Comparison of ENCODE assay signal across 1 cellular context in genomic region chr20:45798935-45799642, GRCh38.
TF ChIP-seq lines count a peak whose summit lies in the region.

No MANE protein-coding gene starts in this region.

TF ChIP-seq in GM12878, 131 proteins besides CTCF, POLR2A, EP300 and RAD21:
- TF ChIP-seq CBX3 (IDR thresholded peaks at IDR 0.05; ENCODE audit: borderline replicate concordance, low read depth) (no peak), SMC3 (IDR thresholded peaks at IDR 0.05; ENCODE audit: borderline replicate concordance, low read length) (peak; percentile 42; the same call in 1 of the 2 replicates), RELB (IDR thresholded peaks at IDR 0.05; ENCODE audit: low read depth) (no peak), JUND (IDR thresholded peaks at IDR 0.05; ENCODE audit: low read depth, low read length) (no peak), CREB1 (IDR thresholded peaks at IDR 0.05; ENCODE audit: low read depth) (no peak), CHD4 (IDR thresholded peaks at IDR 0.05) (no peak), RAD51 (IDR thresholded peaks at IDR 0.05) (no peak), CHD1 (IDR thresholded peaks at IDR 0.05; ENCODE audit: low read depth, low read length) (no peak), IKZF1 (conservative IDR thresholded peaks at IDR 0.05) (no peak), ZNF217 (IDR thresholded peaks at IDR 0.05) (no peak), ATF3 (IDR thresholded peaks at IDR 0.05; ENCODE audit: borderline replicate concordance, extremely low read depth, low read depth, low read length) (no peak), WRNIP1 (IDR thresholded peaks at IDR 0.05; ENCODE audit: borderline replicate concordance, low read depth, low read length) (no peak), MTA2 (IDR thresholded peaks at IDR 0.05; ENCODE audit: low read depth) (no peak), SREBF2 (IDR thresholded peaks at IDR 0.05; ENCODE audit: low read length) (no peak), YY1 (IDR thresholded peaks at IDR 0.05; ENCODE audit: low read depth, low read length) (0 out of 2 replicates have a peak, but pooled peaks have one; percentile 44), POU2F2 (IDR thresholded peaks at IDR 0.05; ENCODE audit: borderline replicate concordance, low read depth, low read length) (no peak), HDGF (IDR thresholded peaks at IDR 0.05) (0 out of 2 replicates have a peak, but pooled peaks have one; percentile 51), BHLHE40 (IDR thresholded peaks at IDR 0.05; ENCODE audit: borderline replicate concordance in 1 of 2, low read depth in 2 of 2, low read length in 1 of 2) (no peak), CHD2 (IDR thresholded peaks at IDR 0.05; ENCODE audit: borderline replicate concordance, low read depth, low read length) (no peak)
- TF ChIP-seq, protein P1, sequence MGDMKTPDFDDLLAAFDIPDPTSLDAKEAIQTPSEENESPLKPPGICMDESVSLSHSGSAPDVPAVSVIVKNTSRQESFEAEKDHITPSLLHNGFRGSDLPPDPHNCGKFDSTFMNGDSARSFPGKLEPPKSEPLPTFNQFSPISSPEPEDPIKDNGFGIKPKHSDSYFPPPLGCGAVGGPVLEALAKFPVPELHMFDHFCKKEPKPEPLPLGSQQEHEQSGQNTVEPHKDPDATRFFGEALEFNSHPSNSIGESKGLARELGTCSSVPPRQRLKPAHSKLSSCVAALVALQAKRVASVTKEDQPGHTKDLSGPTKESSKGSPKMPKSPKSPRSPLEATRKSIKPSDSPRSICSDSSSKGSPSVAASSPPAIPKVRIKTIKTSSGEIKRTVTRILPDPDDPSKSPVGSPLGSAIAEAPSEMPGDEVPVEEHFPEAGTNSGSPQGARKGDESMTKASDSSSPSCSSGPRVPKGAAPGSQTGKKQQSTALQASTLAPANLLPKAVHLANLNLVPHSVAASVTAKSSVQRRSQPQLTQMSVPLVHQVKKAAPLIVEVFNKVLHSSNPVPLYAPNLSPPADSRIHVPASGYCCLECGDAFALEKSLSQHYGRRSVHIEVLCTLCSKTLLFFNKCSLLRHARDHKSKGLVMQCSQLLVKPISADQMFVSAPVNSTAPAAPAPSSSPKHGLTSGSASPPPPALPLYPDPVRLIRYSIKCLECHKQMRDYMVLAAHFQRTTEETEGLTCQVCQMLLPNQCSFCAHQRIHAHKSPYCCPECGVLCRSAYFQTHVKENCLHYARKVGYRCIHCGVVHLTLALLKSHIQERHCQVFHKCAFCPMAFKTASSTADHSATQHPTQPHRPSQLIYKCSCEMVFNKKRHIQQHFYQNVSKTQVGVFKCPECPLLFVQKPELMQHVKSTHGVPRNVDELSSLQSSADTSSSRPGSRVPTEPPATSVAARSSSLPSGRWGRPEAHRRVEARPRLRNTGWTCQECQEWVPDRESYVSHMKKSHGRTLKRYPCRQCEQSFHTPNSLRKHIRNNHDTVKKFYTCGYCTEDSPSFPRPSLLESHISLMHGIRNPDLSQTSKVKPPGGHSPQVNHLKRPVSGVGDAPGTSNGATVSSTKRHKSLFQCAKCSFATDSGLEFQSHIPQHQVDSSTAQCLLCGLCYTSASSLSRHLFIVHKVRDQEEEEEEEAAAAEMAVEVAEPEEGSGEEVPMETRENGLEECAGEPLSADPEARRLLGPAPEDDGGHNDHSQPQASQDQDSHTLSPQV (IDR thresholded peaks at IDR 0.05) = no peak
- TF ChIP-seq, protein P2, sequence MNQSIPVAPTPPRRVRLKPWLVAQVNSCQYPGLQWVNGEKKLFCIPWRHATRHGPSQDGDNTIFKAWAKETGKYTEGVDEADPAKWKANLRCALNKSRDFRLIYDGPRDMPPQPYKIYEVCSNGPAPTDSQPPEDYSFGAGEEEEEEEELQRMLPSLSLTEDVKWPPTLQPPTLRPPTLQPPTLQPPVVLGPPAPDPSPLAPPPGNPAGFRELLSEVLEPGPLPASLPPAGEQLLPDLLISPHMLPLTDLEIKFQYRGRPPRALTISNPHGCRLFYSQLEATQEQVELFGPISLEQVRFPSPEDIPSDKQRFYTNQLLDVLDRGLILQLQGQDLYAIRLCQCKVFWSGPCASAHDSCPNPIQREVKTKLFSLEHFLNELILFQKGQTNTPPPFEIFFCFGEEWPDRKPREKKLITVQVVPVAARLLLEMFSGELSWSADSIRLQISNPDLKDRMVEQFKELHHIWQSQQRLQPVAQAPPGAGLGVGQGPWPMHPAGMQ (IDR thresholded peaks at IDR 0.05; ENCODE audit: borderline replicate concordance) = no peak
- TF ChIP-seq, protein P3, sequence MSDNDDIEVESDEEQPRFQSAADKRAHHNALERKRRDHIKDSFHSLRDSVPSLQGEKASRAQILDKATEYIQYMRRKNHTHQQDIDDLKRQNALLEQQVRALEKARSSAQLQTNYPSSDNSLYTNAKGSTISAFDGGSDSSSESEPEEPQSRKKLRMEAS (IDR thresholded peaks at IDR 0.05; ENCODE audit: low read depth, low read length) = no peak
